In genomic region chr1:173410794-173411236, GRCh38 we compare ENCODE assay signal across 9 cellular contexts.
DNase-seq lines count a peak whose midpoint lies in the region; ATAC-seq, FAIRE-seq and TF ChIP-seq lines count a peak whose summit lies in the region.
"Had no signal": no experiment of that assay in that cellular context is flagged by ENCODE, and none has a peak within 500 bp of the region (broad histone marks: within the 10 kb centered on the region; RNA-seq: fewer than 3 reads in every experiment).

No MANE protein-coding gene starts in this region.

- H3K27me3 ChIP-seq in gastrocnemius medialis: no peaks in the 10 kb centered on the region

- H3K27ac Mint-ChIP-seq in T-helper 17 cell: peak overlapping the region; percentile 77

- peaks cover 31% of the 10 kb centered on the region for H3K4me1 Mint-ChIP-seq in T-helper 17 cell

- peaks cover 2 to 3% of the 10 kb centered on the region in 2 donors for H3K4me1 ChIP-seq in gastrocnemius medialis

- FAIRE-seq in RCC 7860 (lab: Jason Lieb, UNC): no peak

- in situ Hi-C loops in gastrocnemius medialis (cut with MboI; ENCODE audit: low sequenced_read_pairs in 4 of 4): loop anchor here in 1 of 4 donors (25.0 kb wide), 2 partner anchors 301 to 674 kb away; partner anchors contain the start of gene KLHL20

- ATAC-seq in GM19035 (IDR thresholded peaks at IDR 0.05; ENCODE audit: unreplicated experiment) (peak; percentile 54), HG02884 (IDR thresholded peaks at IDR 0.05; ENCODE audit: unreplicated experiment) (peak; percentile 25), T-helper 17 cell (peak; percentile 49), gastrocnemius medialis (no peak)

- TF ChIP-seq CTCF in gastrocnemius medialis (IDR thresholded peaks at IDR 0.05 in 4 of 5, conservative IDR thresholded peaks at IDR 0.05 in 1 of 5): no peak

- no peak overlapping the region for H3K27ac ChIP-seq in gastrocnemius medialis

- DNase-seq in CD1c-positive myeloid dendritic cell (ENCODE audit: extremely low spot score) (peak; percentile 44), T-helper 17 cell (no peak), NCI-H2171 (lab: John Stamatoyannopoulos, UW) (no peak), RCC 7860 (ENCODE audit: low spot score) (no peak), D341Med (ENCODE audit: low spot score) (no peak), gastrocnemius medialis (no peak)
- DNase-seq: stimulated activated CD4-positive, alpha-beta T cell treated with anti-CD3 and anti-CD28 coated beads, Interleukin-4, amount 100 ng/mL, for 1 hour had no signal

- H3K9me3 ChIP-seq in T-helper 17 cell (ENCODE audit: control insufficient read depth, low read length, poor library complexity, severe bottlenecking) (no peaks in the 10 kb centered on the region), gastrocnemius medialis (no peaks in the 10 kb centered on the region)

- TF ChIP-seq POLR2A in gastrocnemius medialis (IDR thresholded peaks at IDR 0.05): no peak

- intact Hi-C loops in gastrocnemius medialis (cut with DNase I; ENCODE audit: low total_unique reads): no loop called here

- H3K27me3 Mint-ChIP-seq in T-helper 17 cell: no peaks in the 10 kb centered on the region

- H3K36me3 ChIP-seq in gastrocnemius medialis: no peaks in the 10 kb centered on the region

- H3K36me3 Mint-ChIP-seq in T-helper 17 cell (ENCODE audit: low read depth): peaks cover 5% of the 10 kb centered on the region

- H3K4me3 ChIP-seq in gastrocnemius medialis: no peak overlapping the region

- H3K4me3 Mint-ChIP-seq in T-helper 17 cell: no peak overlapping the region

Comparison
In these comparisons a context has a peak if more than half of its experiments do, and no peak if none do; other contexts are left out.
1. ATAC-seq: peak in GM19035 (single experiment), HG02884 (single experiment) and T-helper 17 cell (single experiment); none in gastrocnemius medialis (0 of 2).